Comparison of ENCODE assay signal across 31 cellular contexts in genomic region chr5:15604986-15605385, GRCh38.
A peak's percentile ranks its signal among the peaks of the same experiment; 100 is the strongest.
DNase-seq lines count a peak whose midpoint lies in the region; FAIRE-seq and TF ChIP-seq lines count a peak whose summit lies in the region.
"Had no signal": no experiment of that assay in that cellular context is flagged by ENCODE, and none has a peak within 500 bp of the region (broad histone marks: within the 10 kb centered on the region; RNA-seq: fewer than 3 reads in every experiment).

No MANE protein-coding gene starts in this region.

- no peak overlapping the region for H3K18ac ChIP-seq in H1 (ENCODE audit: extremely low read depth, low read length)
- no peak overlapping the region for H3K18ac ChIP-seq in neuronal stem cell (ENCODE audit: low read length)

- no peaks in the 10 kb centered on the region for H3K27me3 ChIP-seq in H1 (replicated peaks in 1 of 4; ENCODE audit: control insufficient read depth in 3 of 4, extremely low read depth in 1 of 4, insufficient read depth in 3 of 4, low read length in 3 of 4)
- no peaks in the 10 kb centered on the region for H3K27me3 ChIP-seq in neuronal stem cell (ENCODE audit: control insufficient read depth in 3 of 3, insufficient read depth in 3 of 3, low read depth in 1 of 3, low read length in 3 of 3)
- H3K27me3 ChIP-seq: BE2C, heart right ventricle, upper lobe of right lung had no signal

- H3K4me1 ChIP-seq in H1 (replicated peaks in 1 of 4; ENCODE audit: control insufficient read depth in 3 of 4, insufficient read depth in 4 of 4, low read length in 3 of 4): peaks cover 1 to 9% (median 7%) of the 10 kb centered on the region in 4 experiments; a peak in 4 of 7 replicates
- peaks cover 0 to 10% of the 10 kb centered on the region in 2 donors for H3K4me1 ChIP-seq in neuronal stem cell (ENCODE audit: control insufficient read depth in 2 of 2, insufficient read depth in 1 of 2, low read depth in 1 of 2, low read length in 2 of 2)
- H3K4me1 ChIP-seq: BE2C had no signal

- no peaks in the 10 kb centered on the region for H3K9me3 ChIP-seq in H1 (ENCODE audit: insufficient read depth in 2 of 2, low read depth in 1 of 2, low read length in 1 of 2)
- no peaks in the 10 kb centered on the region for H3K9me3 ChIP-seq in neuronal stem cell (replicated peaks in 1 of 2; ENCODE audit: control insufficient read depth in 2 of 2, insufficient read depth in 1 of 2, low read depth in 1 of 2, low read length in 2 of 2)
- H3K9me3 ChIP-seq: BE2C, heart right ventricle, upper lobe of right lung had no signal

- H3K23ac ChIP-seq in H1 (ENCODE audit: insufficient read length): no peak overlapping the region
- no peak overlapping the region for H3K23ac ChIP-seq in neuronal stem cell (ENCODE audit: low read depth, low read length, poor library complexity)

- H2BK15ac ChIP-seq in H1 (ENCODE audit: low read length): no peak overlapping the region
- no peak overlapping the region for H2BK15ac ChIP-seq in neuronal stem cell (ENCODE audit: low read length)

- TF ChIP-seq POLR2A in H1 (IDR thresholded peaks at IDR 0.05; ENCODE audit: control extremely low read depth in 1 of 2, low read depth in 2 of 2, low read length in 2 of 2): no peak

- 87% methylated on average over 2 of the region's 2 CpGs; no CpG with 5 or more reads in 1 of the 2 experiments for WGBS in H1 (ENCODE audit: extremely low coverage in 1 of 2, insufficient coverage in 1 of 2, insufficient read length in 1 of 2, insufficient replicate concordance in 2 of 2, low coverage in 1 of 2, low lambda C conversion rate in 2 of 2, missing lambda C conversion rate in 1 of 2), 2 experiments
- no CpG with 5 or more reads among the region's 2 CpGs for WGBS in neuronal stem cell (ENCODE audit: extremely low coverage in 2 of 2, insufficient read length in 2 of 2, insufficient replicate concordance in 1 of 2), 2 donors

- H3K4me2 ChIP-seq in H1 (ENCODE audit: insufficient read depth in 1 of 2, low read depth in 2 of 2, low read length in 2 of 2): no peak overlapping the region
- no peak overlapping the region for H3K4me2 ChIP-seq in neuronal stem cell (ENCODE audit: insufficient read depth, low read length, poor library complexity, severe bottlenecking)

- H4K8ac ChIP-seq in H1 (ENCODE audit: extremely low read depth, insufficient read depth, low read length) (no peak overlapping the region), neuronal stem cell (ENCODE audit: low read depth, low read length) (peak overlapping the region; percentile 7)

- TF ChIP-seq CTCF in AG10803 (conservative IDR thresholded peaks at IDR 0.05; ENCODE audit: low read length) (no peak), H1 (IDR thresholded peaks at IDR 0.05; ENCODE audit: control extremely low read depth in 1 of 3, insufficient read depth in 1 of 3, low read depth in 1 of 3, low read length in 3 of 3) (no peak)

- H2BK20ac ChIP-seq in H1 (ENCODE audit: low read length): no peak overlapping the region

- no peak for FAIRE-seq in H1 (lab: Jason Lieb, UNC)
- FAIRE-seq: GM12891, RCC 7860 had no signal

- H3K56ac ChIP-seq in H1 (replicated peaks; ENCODE audit: insufficient read length, low read depth, low read length): no peak overlapping the region

- H4K5ac ChIP-seq in H1 (ENCODE audit: insufficient read length, low read depth, low read length): no peak overlapping the region

- no peak overlapping the region for H2BK12ac ChIP-seq in H1 (ENCODE audit: low read depth, low read length)
- no peak overlapping the region for H2BK12ac ChIP-seq in neuronal stem cell (ENCODE audit: low read length)

- H2BK120ac ChIP-seq in H1 (replicated peaks; ENCODE audit: low read depth, low read length): no peak overlapping the region
- no peak overlapping the region for H2BK120ac ChIP-seq in neuronal stem cell (ENCODE audit: low read depth, low read length)

- POLR2A ChIA-PET in H1 (lab: Charles Lee; ENCODE audit: partially characterized antibody): no interaction called here

- H3K4ac ChIP-seq in H1 (replicated peaks; ENCODE audit: insufficient read length, low read depth, low read length): no peak overlapping the region
- H3K4ac ChIP-seq in neuronal stem cell (ENCODE audit: low read length): no peak overlapping the region

- H3K4me3 ChIP-seq in AG10803 (ENCODE audit: low read length) (no peak overlapping the region), H1 (ENCODE audit: extremely low read depth in 1 of 4, insufficient read depth in 2 of 4, low read depth in 3 of 4, low read length in 4 of 4) (no peak overlapping the region), neuronal stem cell (ENCODE audit: low read length in 2 of 2) (no peak overlapping the region)
- H3K4me3 ChIP-seq: heart right ventricle, upper lobe of right lung had no signal

- H2AK5ac ChIP-seq in H1 (ENCODE audit: low read depth, low read length) (no peak overlapping the region), neuronal stem cell (ENCODE audit: low read depth, low read length) (no peak overlapping the region)

- TF ChIP-seq RAD21 in H1 (IDR thresholded peaks at IDR 0.05 in 1 of 2, conservative IDR thresholded peaks at IDR 0.05 in 1 of 2; ENCODE audit: low read depth in 2 of 2, low read length in 2 of 2): no peak

- CTCF ChIA-PET in H1 (lab: Charles Lee; ENCODE audit: partially characterized antibody): interaction anchor here (0.6 to 1.1 kb wide), 2 partner anchors 78 to 883 kb away, joined by 3 to 5 read pairs; no protein-coding TSS in a partner anchor

- DNase-seq in AG10803 (ENCODE audit: low read depth): peak; percentile 72
- DNase-seq in M059J (ENCODE audit: low read depth): peak; percentile 9
- DNase-seq in H1 (ENCODE audit: low read depth in 1 of 2, low spot score in 2 of 2): no peak
- no peak for DNase-seq in neuronal stem cell (ENCODE audit: low spot score)
- DNase-seq in nucleus accumbens (lab: John Stamatoyannopoulos, UW): no peak
- DNase-seq in midbrain (lab: John Stamatoyannopoulos, UW): no peak
- no peak for DNase-seq in NCI-H187 (lab: John Stamatoyannopoulos, UW)
- DNase-seq in SKM-1 (lab: John Stamatoyannopoulos, UW; ENCODE audit: unreplicated experiment): no peak
- DNase-seq: activated CD4-positive, alpha-beta T cell treated with anti-CD3 and anti-CD28 coated beads for 1 hour; activated CD8-positive, alpha-beta T cell treated with anti-CD3 and anti-CD28 coated beads for 36 hours; activated naive CD4-positive, alpha-beta T cell treated with anti-CD3 and anti-CD28 coated beads, Interleukin-2, amount 50 U/mL, for 16 hours; amygdala; BE2C; CD8-positive, alpha-beta memory T cell; cortex of kidney; DMS 273 treated with DMSO at 0.1 percent for 48 hours; effector memory CD4-positive, alpha-beta T cell; EL; foreskin melanocyte; HCEC 1CT; heart right ventricle; naive thymus-derived CD4-positive, alpha-beta T cell; NCI-H1092 treated with DMSO at 0.1 percent for 48 hours; NCI-H187 treated with DMSO at 0.1 percent for 48 hours; NCI-H2171; NCI-H82; SHP77 treated with DMSO at 0.1 percent for 48 hours; substantia nigra; upper lobe of right lung had no signal

- peaks cover 0 to 13% of the 10 kb centered on the region in 2 experiments; a peak in 2 of 4 replicates for H3K79me2 ChIP-seq in H1 (ENCODE audit: control insufficient read depth in 1 of 2, insufficient read depth in 2 of 2, low read length in 2 of 2)

- H3K14ac ChIP-seq in H1 (ENCODE audit: insufficient read length): no peak overlapping the region
- no peak overlapping the region for H3K14ac ChIP-seq in neuronal stem cell (ENCODE audit: low read length)

- H4K20me1 ChIP-seq in H1 (replicated peaks in 1 of 2; ENCODE audit: control insufficient read depth in 1 of 2, insufficient read depth in 2 of 2, low read length in 2 of 2): peaks cover 0 to 2% of the 10 kb centered on the region in 2 experiments

- 0 out of 2 replicates have a peak, but pooled peaks cover 2% of the 10 kb centered on the region for H3K23me2 ChIP-seq in H1 (ENCODE audit: low read depth, low read length)

- H3K9ac ChIP-seq in H1 (replicated peaks in 1 of 4; ENCODE audit: extremely low read depth in 1 of 4, low read depth in 3 of 4, low read length in 3 of 4): no peak overlapping the region
- no peak overlapping the region for H3K9ac ChIP-seq in neuronal stem cell (ENCODE audit: low read depth, low read length, poor library complexity)

- H3K79me1 ChIP-seq in H1 (ENCODE audit: low read depth, low read length) (peaks cover 5% of the 10 kb centered on the region), neuronal stem cell (ENCODE audit: low read depth, low read length) (no peaks in the 10 kb centered on the region)

- H4K91ac ChIP-seq in H1 (replicated peaks; ENCODE audit: insufficient read length, low read length): no peak overlapping the region
- H4K91ac ChIP-seq in neuronal stem cell (ENCODE audit: low read depth, low read length, poor library complexity): no peak overlapping the region

- no peak for TF ChIP-seq EP300 in H1 (IDR thresholded peaks at IDR 0.05; ENCODE audit: borderline replicate concordance in 1 of 2, low read depth in 2 of 2, low read length in 2 of 2)

- H3K27ac ChIP-seq in H1 (ENCODE audit: low read depth, low read length) (no peak overlapping the region), neuronal stem cell (replicated peaks; ENCODE audit: low read length) (no peak overlapping the region)
- H3K27ac ChIP-seq: heart right ventricle, upper lobe of right lung had no signal

- no peak overlapping the region for H2AFZ ChIP-seq in H1 (ENCODE audit: low read length)
- no peak overlapping the region for H2AFZ ChIP-seq in neuronal stem cell (ENCODE audit: low read length)

- H3K36me3 ChIP-seq in H1 (ENCODE audit: control insufficient read depth in 2 of 4, insufficient read depth in 4 of 4, low read length in 3 of 4) (no peaks in the 10 kb centered on the region; a peak in 1 of 8 replicates), neuronal stem cell (replicated peaks in 1 of 2; ENCODE audit: control insufficient read depth in 2 of 2, insufficient read depth in 2 of 2, low read length in 2 of 2) (peaks cover 0 to 2% of the 10 kb centered on the region in 2 donors)
- H3K36me3 ChIP-seq: BE2C, upper lobe of right lung had no signal

- H2BK5ac ChIP-seq in H1 (ENCODE audit: low read depth, low read length) (no peak overlapping the region), neuronal stem cell (ENCODE audit: low read length) (no peak overlapping the region)

TF ChIP-seq in H1, 55 proteins besides CTCF, POLR2A, EP300 and RAD21 (continues in another document):
- TF ChIP-seq ZNF274 (IDR thresholded peaks at IDR 0.05; ENCODE audit: borderline replicate concordance, extremely low read depth, low read length) (no peak), MAFK (IDR thresholded peaks at IDR 0.05; ENCODE audit: low read depth, low read length) (peak; percentile 44; the same call in 1 of the 2 replicates), ATF2 (IDR thresholded peaks at IDR 0.05; ENCODE audit: low read length) (no peak)

Comparison
In these comparisons a context has a peak if more than half of its experiments do, and no peak if none do; other contexts are left out.
1. DNase-seq: peak in AG10803 (single experiment) and M059J (single experiment); none in H1 (0 of 2), neuronal stem cell (single experiment), nucleus accumbens (0 of 56), midbrain (single experiment), NCI-H187 (0 of 2) and SKM-1 (single experiment).